8 cellular contexts compared by ENCODE assay signal in genomic region chr9:36862206-36863145, GRCh38.
A peak's percentile ranks its signal among the peaks of the same experiment; 100 is the strongest.
DNase-seq lines count a peak whose midpoint lies in the region; ATAC-seq, FAIRE-seq and TF ChIP-seq lines count a peak whose summit lies in the region.

No MANE protein-coding gene starts in this region.

- no peaks in the 10 kb centered on the region for H3K4me1 ChIP-seq in endodermal cell (ENCODE audit: control insufficient read depth, insufficient read depth, low read length)
- no peaks in the 10 kb centered on the region for H3K4me1 ChIP-seq in mucosa of descending colon (ENCODE audit: low read depth)

- DNase-seq in NCI-H1092 treated with DMSO at 0.1 percent for 48 hours (lab: John Stamatoyannopoulos, UW) (peak; percentile 23), NCI-H1092 (lab: John Stamatoyannopoulos, UW) (no peak), NCI-H2227 treated with DMSO at 0.1 percent for 48 hours (lab: John Stamatoyannopoulos, UW) (peak; percentile 18), endodermal cell (peak; percentile 87), mucosa of descending colon (peak in 2 of 3 donors; percentile 65 to 72), NCI-H510A treated with DMSO at 0.1 percent for 48 hours (lab: John Stamatoyannopoulos, UW) (no peak), GM12892 (ENCODE audit: insufficient read length) (no peak)

- peaks cover 54% of the 10 kb centered on the region for H3K27me3 Mint-ChIP-seq in endodermal cell (ENCODE audit: insufficient read depth)

- H3K27ac Mint-ChIP-seq in endodermal cell = no peak overlapping the region

- H3K4me3 ChIP-seq in endodermal cell (ENCODE audit: low read length) (no peak overlapping the region), mucosa of descending colon (no peak overlapping the region)

- no peak overlapping the region for H3K27ac ChIP-seq in endodermal cell (ENCODE audit: low read depth, low read length)

- no peaks in the 10 kb centered on the region for H3K9me3 ChIP-seq in endodermal cell (ENCODE audit: control insufficient read depth, low read length)
- no peaks in the 10 kb centered on the region for H3K9me3 ChIP-seq in mucosa of descending colon

- peaks cover 4% of the 10 kb centered on the region for H3K4me1 Mint-ChIP-seq in endodermal cell

- H3K4me3 Mint-ChIP-seq in endodermal cell = no peak overlapping the region

- H3K9ac ChIP-seq in endodermal cell (ENCODE audit: extremely low read depth, low read length, poor library complexity, severe bottlenecking) = no peak overlapping the region

- ATAC-seq in mucosa of descending colon (peak; percentile 74), HG02763 (IDR thresholded peaks at IDR 0.05; ENCODE audit: unreplicated experiment) (no peak)

- TF ChIP-seq CTCF in endodermal cell (conservative IDR thresholded peaks at IDR 0.05) (peak; percentile 87), mucosa of descending colon (IDR thresholded peaks at IDR 0.05) (peak; percentile 32)

- whole genome bisulfite sequencing in endodermal cell (ENCODE audit: insufficient coverage in 1 of 2, insufficient read length in 1 of 2), 2 experiments = 43 to 55% methylated on average over 13 to 21 of the region's 21 CpGs

- no peak for FAIRE-seq in GM12892 (lab: Jason Lieb, UNC)

- intact Hi-C loops in mucosa of descending colon (cut with DNase I, micrococcal nuclease) = no loop called here

- no peaks in the 10 kb centered on the region for H3K36me3 Mint-ChIP-seq in endodermal cell (ENCODE audit: low read depth)

- no peaks in the 10 kb centered on the region for H3K9me3 Mint-ChIP-seq in endodermal cell

- H3K36me3 ChIP-seq in endodermal cell (ENCODE audit: control insufficient read depth, insufficient read depth, low read length) (no peaks in the 10 kb centered on the region), mucosa of descending colon (ENCODE audit: low read depth) (no peaks in the 10 kb centered on the region)

- TF ChIP-seq POLR2A in GM12892 (IDR thresholded peaks at IDR 0.05; ENCODE audit: low read depth, low read length) = no peak

- peaks cover 52% of the 10 kb centered on the region for H3K27me3 ChIP-seq in endodermal cell (ENCODE audit: control insufficient read depth, insufficient read depth, low read length, poor library complexity, severe bottlenecking)

Comparison
In these comparisons a context has a peak if more than half of its experiments do, and no peak if none do; other contexts are left out.
1. DNase-seq: peak in NCI-H1092 treated with DMSO at 0.1 percent for 48 hours (single experiment), NCI-H2227 treated with DMSO at 0.1 percent for 48 hours (single experiment), endodermal cell (single experiment) and mucosa of descending colon (2 of 3); none in NCI-H1092 (single experiment), NCI-H510A treated with DMSO at 0.1 percent for 48 hours (single experiment) and GM12892 (single experiment).